Comparison of ENCODE assay signal across 9 cellular contexts in genomic region chr11:102452461-102453285, GRCh38. TPM values are rescaled to one million over a fixed set of nuclear protein-coding genes. Genes with fewer than 3 reads are reported as not detected.
A peak's percentile ranks its signal among the peaks of the same experiment; 100 is the strongest.
DNase-seq lines count a peak whose midpoint lies in the region; ATAC-seq, FAIRE-seq and TF ChIP-seq lines count a peak whose summit lies in the region.
"Had no signal": no experiment of that assay in that cellular context is flagged by ENCODE, and none has a peak within 500 bp of the region (broad histone marks: within the 10 kb centered on the region; RNA-seq: fewer than 3 reads in every experiment).

TMEM123 (minus strand) TSS chr11:102452765; CDS start chr11:102452623, 142 bp downstream.

- H3K36me3 ChIP-seq in iPS-20b (ENCODE audit: insufficient read depth, low read depth, low read length) (peaks cover 12% of the 10 kb centered on the region), small intestine (ENCODE audit: control insufficient read depth in 2 of 2, insufficient read depth in 2 of 2, low read length in 2 of 2) (no peaks in the 10 kb centered on the region)

- TF ChIP-seq CTCF in VCaP (conservative IDR thresholded peaks at IDR 0.05): peak; percentile 9; the same call in 1 of the 2 replicates

- H3K9me3 ChIP-seq in iPS-20b (ENCODE audit: insufficient read depth, low read depth, low read length): no peaks in the 10 kb centered on the region
- H3K9me3 ChIP-seq in small intestine (ENCODE audit: control insufficient read depth, low read depth): no peaks in the 10 kb centered on the region

- peak within 1 kb of the TSS; percentile 86 for H3K9ac ChIP-seq in iPS-20b (ENCODE audit: low read depth, low read length)

- no peak for FAIRE-seq in small intestine (lab: Jason Lieb, UNC)
- FAIRE-seq: G401.6 had no signal

- H3K27ac ChIP-seq in VCaP: peak within 1 kb of the TSS; percentile 99
- no peak within 1 kb of the TSS for H3K27ac ChIP-seq in iPS-20b (ENCODE audit: low read length)
- peak within 1 kb of the TSS; percentile 67 to 97 for H3K27ac ChIP-seq in small intestine (ENCODE audit: low read depth in 1 of 2, low read length in 1 of 2)

- peak; percentile 15 to 43 for DNase-seq in NCI-H187 (lab: John Stamatoyannopoulos, UW)
- no peak for DNase-seq in NCI-H187 treated with DMSO at 0.1 percent for 48 hours (lab: John Stamatoyannopoulos, UW)
- peak; percentile 55 for DNase-seq in NCI-H2107 treated with DMSO at 0.1 percent for 48 hours (lab: John Stamatoyannopoulos, UW; ENCODE audit: unreplicated experiment)
- peak; percentile 58 to 69 for DNase-seq in T47D (ENCODE audit: low read depth in 1 of 2, low spot score in 1 of 2)
- peak; percentile 66 for DNase-seq in small intestine

- WGBS in small intestine, 3 donors: 0 to 1% (median 1%) methylated on average over 72 to 82 of the region's 82 CpGs

- H3K4me3 ChIP-seq in iPS-20b (ENCODE audit: low read length) (peak within 1 kb of the TSS; percentile 94), small intestine (ENCODE audit: low read depth in 1 of 2, low read length in 2 of 2) (peak within 1 kb of the TSS; percentile 93 to 94)

- peaks cover 41% of the 10 kb centered on the region for H3K27me3 ChIP-seq in iPS-20b (ENCODE audit: insufficient read depth, low read length)
- H3K27me3 ChIP-seq in small intestine (ENCODE audit: control insufficient read depth in 2 of 2, insufficient read depth in 2 of 2, low read length in 2 of 2): no peaks in the 10 kb centered on the region

- ATAC-seq in HG02938 (IDR thresholded peaks at IDR 0.05; ENCODE audit: unreplicated experiment): peak; percentile 47

- in situ Hi-C loops in T47D (cut with HindIII; ENCODE audit: low pct_unique_long_range_greater_than_20kb, low sequenced_read_pairs): no loop called here

- H3K4me1 ChIP-seq in iPS-20b (ENCODE audit: insufficient read depth, low read length) (peaks cover 29% of the 10 kb centered on the region), small intestine (ENCODE audit: control insufficient read depth in 2 of 2, insufficient read depth in 1 of 2, low read depth in 1 of 2, low read length in 1 of 2) (peaks cover 3 to 8% of the 10 kb centered on the region in 2 donors)

RNA-seq across cellular contexts. Expression of gene TMEM123, which starts in this region (rescaled TPM):
- polyA plus RNA-seq in small intestine: 10 to 100 TPM in 2 of 3 donors, 1 to 10 TPM in 1; 5.1 to 64.4 (median 11.3) TPM
